In genomic region chr19:9751449-9751848, GRCh38 we compare ENCODE assay signal across 35 cellular contexts.
"Had no signal": no experiment of that assay in that cellular context is flagged by ENCODE, and none has a peak within 500 bp of the region (broad histone marks: within the 10 kb centered on the region; RNA-seq: fewer than 3 reads in every experiment).

No MANE protein-coding gene starts in this region.

- DNase-seq: activated B cell treated with CpG ODN at 0.5 μM for 24 hours; activated CD4-positive, alpha-beta T cell treated with anti-CD3 and anti-CD28 coated beads for 48 hours; activated CD4-positive, alpha-beta T cell treated with anti-CD3 and anti-CD28 coated beads, Interleukin-2, amount 50 U/mL, for 1 hour; activated CD4-positive, alpha-beta T cell treated with anti-CD3 and anti-CD28 coated beads, Interleukin-2, amount 50 U/mL, for 48 hours; activated CD8-positive, alpha-beta memory T cell treated with anti-CD3 and anti-CD28 coated beads for 24 hours; activated CD8-positive, alpha-beta T cell treated with anti-CD3 and anti-CD28 coated beads for 36 hours; activated effector memory CD4-positive, alpha-beta T cell treated with Interleukin-2 at 50 U/mL for 16 hours; activated gamma-delta T cell treated with Interleukin-2 at 50 U/mL for 16 hours; activated naive CD4-positive, alpha-beta T cell treated with anti-CD3 and anti-CD28 coated beads, Interleukin-2, amount 50 U/mL, for 16 hours; activated naive CD4-positive, alpha-beta T cell treated with Interleukin-2 at 50 U/mL for 16 hours; activated naive CD8-positive, alpha-beta T cell treated with anti-CD3 and anti-CD28 coated beads for 36 hours; activated naive CD8-positive, alpha-beta T cell treated with anti-CD3 and anti-CD28 coated beads, Interleukin-2, amount 50 U/mL, for 24 hours; activated T-cell treated with anti-CD3 and anti-CD28 coated beads, Interleukin-2, amount 50 U/mL, for 4 hours; adrenal gland; amygdala; aorta; central memory CD4-positive, alpha-beta T cell; cerebellar nuclear complex; colonic mucosa; effector CD8-positive, alpha-beta T cell; foreskin fibroblast; head of caudate nucleus; T-helper 1 cell; T-helper 17 cell; T1000; WERI-Rb-1 had no signal

- FAIRE-seq: endometrium, endothelial cell of umbilical vein, frontal cortex had no signal

- H3K27ac Mint-ChIP-seq: activated B cell treated with CpG ODN at 0.5 μM for 24 hours; activated CD8-positive, alpha-beta T cell treated with anti-CD3 and anti-CD28 coated beads for 36 hours; activated naive CD8-positive, alpha-beta T cell treated with anti-CD3 and anti-CD28 coated beads for 36 hours; activated naive CD8-positive, alpha-beta T cell treated with anti-CD3 and anti-CD28 coated beads, Interleukin-2, amount 50 U/mL, for 24 hours; activated T-helper 17 cell treated with anti-CD3 and anti-CD28 coated beads, Interleukin-2, amount 50 U/mL, for 72 hours; brain; T-helper 17 cell; T-helper 2 cell treated with Interferon-gamma antibody and Interleukin-4, amounts not matched to agents 5 μg/mL and 100 μg/mL, for 36 hours had no signal

- H3K4me3 Mint-ChIP-seq: activated B cell treated with CpG ODN at 0.5 μM for 24 hours; activated CD8-positive, alpha-beta T cell treated with anti-CD3 and anti-CD28 coated beads for 36 hours; activated naive CD8-positive, alpha-beta T cell treated with anti-CD3 and anti-CD28 coated beads for 36 hours; activated naive CD8-positive, alpha-beta T cell treated with anti-CD3 and anti-CD28 coated beads, Interleukin-2, amount 50 U/mL, for 24 hours; activated T-cell treated with anti-CD3 and anti-CD28 coated beads, Interleukin-2, amount 50 U/mL, for 4 hours; activated T-helper 17 cell treated with anti-CD3 and anti-CD28 coated beads, Interleukin-2, amount 50 U/mL, for 72 hours; brain; T-helper 17 cell; T-helper 2 cell treated with Interferon-gamma antibody and Interleukin-4, amounts not matched to agents 5 μg/mL and 100 μg/mL, for 36 hours had no signal

- H3K27ac ChIP-seq: adrenal gland, breast epithelium, cardiac muscle cell, colonic mucosa, WERI-Rb-1 had no signal

- H3K4me1 Mint-ChIP-seq: activated B cell treated with CpG ODN at 0.5 μM for 24 hours; activated naive CD8-positive, alpha-beta T cell treated with anti-CD3 and anti-CD28 coated beads for 36 hours; activated naive CD8-positive, alpha-beta T cell treated with anti-CD3 and anti-CD28 coated beads, Interleukin-2, amount 50 U/mL, for 24 hours; activated T-helper 17 cell treated with anti-CD3 and anti-CD28 coated beads, Interleukin-2, amount 50 U/mL, for 72 hours; brain; T-helper 17 cell had no signal

- H3K4me1 ChIP-seq: adrenal gland, breast epithelium, colonic mucosa had no signal

- H3K27me3 ChIP-seq: adrenal gland, breast epithelium, cardiac muscle cell, colonic mucosa had no signal

- H3K4me3 ChIP-seq: adrenal gland, breast epithelium, cardiac muscle cell, colonic mucosa had no signal

- H3K27me3 Mint-ChIP-seq: activated B cell treated with CpG ODN at 0.5 μM for 24 hours; activated CD8-positive, alpha-beta T cell treated with anti-CD3 and anti-CD28 coated beads for 36 hours; activated naive CD8-positive, alpha-beta T cell treated with anti-CD3 and anti-CD28 coated beads for 36 hours; activated naive CD8-positive, alpha-beta T cell treated with anti-CD3 and anti-CD28 coated beads, Interleukin-2, amount 50 U/mL, for 24 hours; activated T-helper 17 cell treated with anti-CD3 and anti-CD28 coated beads, Interleukin-2, amount 50 U/mL, for 72 hours; brain; T-helper 17 cell had no signal

- H3K36me3 ChIP-seq: adrenal gland, breast epithelium, cardiac muscle cell, colonic mucosa had no signal

- ATAC-seq: activated CD4-positive, CD25-positive, alpha-beta regulatory T cell treated with anti-CD3 and anti-CD28 coated beads, Interleukin-2, amount 50 U/mL, for 24 hours; activated CD8-positive, alpha-beta T cell treated with anti-CD3 and anti-CD28 coated beads for 36 hours; activated naive CD8-positive, alpha-beta T cell treated with anti-CD3 and anti-CD28 coated beads, Interleukin-2, amount 50 U/mL, for 24 hours; activated T-cell treated with anti-CD3 and anti-CD28 coated beads, Interleukin-2, amount 50 U/mL, for 4 hours; activated T-helper 17 cell treated with anti-CD3 and anti-CD28 coated beads, Interleukin-2, amount 50 U/mL, for 72 hours; T-helper 17 cell had no signal
